12 cellular contexts compared by ENCODE assay signal in genomic region chr14:23984891-23985607, GRCh38. TPM values are rescaled to one million over a fixed set of nuclear protein-coding genes. Genes with fewer than 3 reads are reported as not detected.
DNase-seq lines count a peak whose midpoint lies in the region; ATAC-seq and TF ChIP-seq lines count a peak whose summit lies in the region.
"Had no signal": no experiment of that assay in that cellular context is flagged by ENCODE, and none has a peak within 500 bp of the region (broad histone marks: within the 10 kb centered on the region; RNA-seq: fewer than 3 reads in every experiment).

No MANE protein-coding gene starts in this region.

- H3K4me3 ChIP-seq in fibroblast of villous mesenchyme (ENCODE audit: low read depth, low read length): no peak overlapping the region

- ATAC-seq in SK-N-SH treated with all-trans-retinoic acid at 6 μM for 48 hours (peak; percentile 25; the same call in 1 of the 3 replicates), HG02759 (IDR thresholded peaks at IDR 0.05; ENCODE audit: unreplicated experiment) (no peak)

- DNase-seq in NCI-H82 (lab: John Stamatoyannopoulos, UW) (peak; percentile 8), NCI-H82 treated with DMSO at 0.1 percent for 48 hours (lab: John Stamatoyannopoulos, UW; ENCODE audit: unreplicated experiment) (no peak), fibroblast of villous mesenchyme (ENCODE audit: low read depth) (peak; percentile 97), stromal cell of bone marrow (ENCODE audit: low read depth) (peak; percentile 90), NCI-H748 (lab: John Stamatoyannopoulos, UW; ENCODE audit: unreplicated experiment) (no peak), NCI-H187 treated with DMSO at 0.1 percent for 48 hours (lab: John Stamatoyannopoulos, UW) (no peak)
- DNase-seq: activated naive CD8-positive, alpha-beta T cell treated with anti-CD3 and anti-CD28 coated beads, Interleukin-2, amount 10 ng/mL, durations not matched to agents 7 days and 5 days; effector memory CD4-positive, alpha-beta T cell; naive B cell; NCI-H1105 had no signal

- TF ChIP-seq CTCF in fibroblast of villous mesenchyme (IDR thresholded peaks at IDR 0.05; ENCODE audit: insufficient read depth, low read depth, low read length): no peak

TF ChIP-seq in SK-N-SH treated with all-trans-retinoic acid at 6 μM for 48 hours, 23 proteins besides CTCF, POLR2A, EP300 and RAD21:
- no peak for TF ChIP-seq TOX (CRISPR knock-in tag; IDR thresholded peaks at IDR 0.05; ENCODE audit: borderline replicate concordance)
- no peak for TF ChIP-seq SNAI2 (CRISPR knock-in tag; IDR thresholded peaks at IDR 0.05)
- TF ChIP-seq CSRNP3 (CRISPR knock-in tag; IDR thresholded peaks at IDR 0.05): no peak
- TF ChIP-seq ISL1 (CRISPR knock-in tag; IDR thresholded peaks at IDR 0.05): no peak
- TF ChIP-seq ZNF70 (CRISPR knock-in tag; IDR thresholded peaks at IDR 0.05): no peak
TF ChIP-seq in SK-N-SH treated with all-trans-retinoic acid at 6 μM for 48 hours: peak in this region for 0.

RNA-seq across cellular contexts. Expression of gene DHRS4L2, which starts 3.7 kb away (rescaled TPM):
- total RNA-seq in fibroblast of villous mesenchyme: 11.7 and 13.2 TPM in 2 replicates

RNA-seq across cellular contexts. Expression of gene DHRS4, which starts 31.5 kb away (rescaled TPM):
- total RNA-seq in fibroblast of villous mesenchyme: 38.3 and 39.7 TPM in 2 replicates

Comparison
In these comparisons a context has a peak if more than half of its experiments do, and no peak if none do; other contexts are left out.
1. DNase-seq: peak in NCI-H82 (single experiment), fibroblast of villous mesenchyme (single experiment) and stromal cell of bone marrow (single experiment); none in NCI-H82 treated with DMSO at 0.1 percent for 48 hours (single experiment), NCI-H748 (single experiment) and NCI-H187 treated with DMSO at 0.1 percent for 48 hours (single experiment).